In the genomic region with DNA sequence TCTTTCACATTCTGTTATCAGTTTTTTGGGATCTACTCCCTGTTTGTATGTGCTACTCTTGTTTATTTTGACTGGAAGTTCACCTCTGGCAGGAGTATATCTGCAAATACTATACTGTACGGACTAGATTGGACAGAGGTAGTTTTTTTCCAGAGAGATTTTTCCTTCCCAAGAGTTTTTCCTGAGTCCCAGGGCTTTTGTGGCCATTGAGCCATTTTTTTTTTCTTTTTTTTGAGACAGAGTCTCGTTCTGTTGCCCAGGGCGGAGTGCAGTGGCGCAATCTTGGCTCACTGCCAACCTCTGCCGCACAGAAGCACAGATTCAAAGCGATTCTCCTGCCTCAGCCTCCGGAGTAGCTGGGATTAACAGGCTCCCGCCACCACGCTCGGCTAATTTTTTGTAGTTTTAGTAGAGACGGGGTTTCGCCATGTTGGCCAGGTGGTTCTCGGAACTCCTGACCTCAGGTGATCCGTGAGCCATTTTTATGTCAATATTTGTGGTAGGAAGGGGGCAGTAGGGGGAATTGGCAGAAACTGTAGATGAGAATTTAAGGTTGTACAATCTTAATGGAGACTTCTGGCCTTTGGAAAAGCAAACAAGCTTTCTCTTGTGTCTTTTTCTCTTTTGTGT, we compare ENCODE assay signal across 1 cellular context.
TF ChIP-seq lines count a peak whose summit lies in the region.

No MANE protein-coding gene starts in this region.

TF ChIP-seq in HepG2, 621 proteins besides CTCF, POLR2A, EP300 and RAD21 (continued from another document and continues in another):
- TF ChIP-seq, protein P1, sequence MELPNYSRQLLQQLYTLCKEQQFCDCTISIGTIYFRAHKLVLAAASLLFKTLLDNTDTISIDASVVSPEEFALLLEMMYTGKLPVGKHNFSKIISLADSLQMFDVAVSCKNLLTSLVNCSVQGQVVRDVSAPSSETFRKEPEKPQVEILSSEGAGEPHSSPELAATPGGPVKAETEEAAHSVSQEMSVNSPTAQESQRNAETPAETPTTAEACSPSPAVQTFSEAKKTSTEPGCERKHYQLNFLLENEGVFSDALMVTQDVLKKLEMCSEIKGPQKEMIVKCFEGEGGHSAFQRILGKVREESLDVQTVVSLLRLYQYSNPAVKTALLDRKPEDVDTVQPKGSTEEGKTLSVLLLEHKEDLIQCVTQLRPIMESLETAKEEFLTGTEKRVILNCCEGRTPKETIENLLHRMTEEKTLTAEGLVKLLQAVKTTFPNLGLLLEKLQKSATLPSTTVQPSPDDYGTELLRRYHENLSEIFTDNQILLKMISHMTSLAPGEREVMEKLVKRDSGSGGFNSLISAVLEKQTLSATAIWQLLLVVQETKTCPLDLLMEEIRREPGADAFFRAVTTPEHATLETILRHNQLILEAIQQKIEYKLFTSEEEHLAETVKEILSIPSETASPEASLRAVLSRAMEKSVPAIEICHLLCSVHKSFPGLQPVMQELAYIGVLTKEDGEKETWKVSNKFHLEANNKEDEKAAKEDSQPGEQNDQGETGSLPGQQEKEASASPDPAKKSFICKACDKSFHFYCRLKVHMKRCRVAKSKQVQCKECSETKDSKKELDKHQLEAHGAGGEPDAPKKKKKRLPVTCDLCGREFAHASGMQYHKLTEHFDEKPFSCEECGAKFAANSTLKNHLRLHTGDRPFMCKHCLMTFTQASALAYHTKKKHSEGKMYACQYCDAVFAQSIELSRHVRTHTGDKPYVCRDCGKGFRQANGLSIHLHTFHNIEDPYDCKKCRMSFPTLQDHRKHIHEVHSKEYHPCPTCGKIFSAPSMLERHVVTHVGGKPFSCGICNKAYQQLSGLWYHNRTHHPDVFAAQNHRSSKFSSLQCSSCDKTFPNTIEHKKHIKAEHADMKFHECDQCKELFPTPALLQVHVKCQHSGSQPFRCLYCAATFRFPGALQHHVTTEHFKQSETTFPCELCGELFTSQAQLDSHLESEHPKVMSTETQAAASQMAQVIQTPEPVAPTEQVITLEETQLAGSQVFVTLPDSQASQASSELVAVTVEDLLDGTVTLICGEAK (IDR thresholded peaks at IDR 0.05) = no peak
- TF ChIP-seq, protein P1 (CRISPR knock-in tag; IDR thresholded peaks at IDR 0.05) = peak; percentile 44; the same call in 1 of the 2 replicates
- TF ChIP-seq TBP (CRISPR knock-in tag; IDR thresholded peaks at IDR 0.05) (no peak), NFIC (IDR thresholded peaks at IDR 0.05; ENCODE audit: low read length) (peak; percentile 97), ZNF616 (CRISPR knock-in tag; IDR thresholded peaks at IDR 0.05; ENCODE audit: low read depth) (no peak), ARNTL (CRISPR knock-in tag; IDR thresholded peaks at IDR 0.05) (peak; percentile 40; the same call in 1 of the 2 replicates), ZSCAN12 (CRISPR knock-in tag; IDR thresholded peaks at IDR 0.05) (0 out of 2 replicates have a peak, but pooled peaks have one; percentile 22), CEBPB (IDR thresholded peaks at IDR 0.05; ENCODE audit: borderline replicate concordance, low read depth, low read length) (peak; percentile 88), SYNCRIP (IDR thresholded peaks at IDR 0.05; ENCODE audit: insufficient read depth, low read depth, low read length) (no peak), JARID2 (CRISPR knock-in tag; IDR thresholded peaks at IDR 0.05; ENCODE audit: insufficient replicate concordance) (no peak), RORA (CRISPR knock-in tag; IDR thresholded peaks at IDR 0.05) (no peak), ZNF335 (CRISPR knock-in tag; IDR thresholded peaks at IDR 0.05) (no peak), MATR3 (CRISPR knock-in tag; IDR thresholded peaks at IDR 0.05) (no peak), ZBTB3 (CRISPR knock-in tag; IDR thresholded peaks at IDR 0.05; ENCODE audit: borderline replicate concordance, low read depth) (no peak), KLF6 (CRISPR knock-in tag; IDR thresholded peaks at IDR 0.05) (no peak), MLLT10 (CRISPR knock-in tag; IDR thresholded peaks at IDR 0.05) (no peak), ZGPAT (CRISPR knock-in tag; IDR thresholded peaks at IDR 0.05) (peak; percentile 94), TBL1XR1 (IDR thresholded peaks at IDR 0.05; ENCODE audit: borderline replicate concordance, low read length, partially characterized antibody) (peak; percentile 10), NBN (conservative IDR thresholded peaks at IDR 0.05) (no peak), TEAD3 (CRISPR knock-in tag; optimal IDR thresholded peaks at IDR 0.05; ENCODE audit: borderline replicate concordance) (peak; percentile 80), PAF1 (CRISPR knock-in tag; IDR thresholded peaks at IDR 0.05) (no peak), AKNA (CRISPR knock-in tag; IDR thresholded peaks at IDR 0.05; ENCODE audit: borderline replicate concordance) (no peak), MTA1 (CRISPR knock-in tag; IDR thresholded peaks at IDR 0.05; ENCODE audit: borderline replicate concordance) (peak; percentile 66; the same call in 1 of the 2 replicates), PBX2 (CRISPR knock-in tag; IDR thresholded peaks at IDR 0.05) (no peak), ZNF607 (CRISPR knock-in tag; IDR thresholded peaks at IDR 0.05; ENCODE audit: borderline replicate concordance) (no peak; the same call in 1 of the 2 replicates), SKI (IDR thresholded peaks at IDR 0.05; ENCODE audit: partially characterized antibody) (peak; percentile 52), ZEB1 (IDR thresholded peaks at IDR 0.05; ENCODE audit: insufficient replicate concordance, low read depth) (peak; percentile 87), MYNN (CRISPR knock-in tag; IDR thresholded peaks at IDR 0.05; ENCODE audit: low read depth) (no peak), HNRNPK (IDR thresholded peaks at IDR 0.05; ENCODE audit: low read depth, low read length, poor library complexity, severe bottlenecking) (no peak), FOXO1 (CRISPR knock-in tag; IDR thresholded peaks at IDR 0.05) (no peak; the same call in 1 of the 2 replicates), THAP11 (CRISPR knock-in tag; IDR thresholded peaks at IDR 0.05) (peak; percentile 40; the same call in 1 of the 2 replicates), YEATS2 (CRISPR knock-in tag; IDR thresholded peaks at IDR 0.05; ENCODE audit: borderline replicate concordance) (peak; percentile 36; the same call in 1 of the 2 replicates)
- TF ChIP-seq, protein P2, sequence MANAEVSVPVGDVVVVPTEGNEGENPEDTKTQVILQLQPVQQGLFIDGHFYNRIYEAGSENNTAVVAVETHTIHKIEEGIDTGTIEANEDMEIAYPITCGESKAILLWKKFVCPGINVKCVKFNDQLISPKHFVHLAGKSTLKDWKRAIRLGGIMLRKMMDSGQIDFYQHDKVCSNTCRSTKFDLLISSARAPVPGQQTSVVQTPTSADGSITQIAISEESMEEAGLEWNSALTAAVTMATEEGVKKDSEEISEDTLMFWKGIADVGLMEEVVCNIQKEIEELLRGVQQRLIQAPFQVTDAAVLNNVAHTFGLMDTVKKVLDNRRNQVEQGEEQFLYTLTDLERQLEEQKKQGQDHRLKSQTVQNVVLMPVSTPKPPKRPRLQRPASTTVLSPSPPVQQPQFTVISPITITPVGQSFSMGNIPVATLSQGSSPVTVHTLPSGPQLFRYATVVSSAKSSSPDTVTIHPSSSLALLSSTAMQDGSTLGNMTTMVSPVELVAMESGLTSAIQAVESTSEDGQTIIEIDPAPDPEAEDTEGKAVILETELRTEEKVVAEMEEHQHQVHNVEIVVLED (CRISPR knock-in tag; IDR thresholded peaks at IDR 0.05; ENCODE audit: borderline replicate concordance) = peak; percentile 47; the same call in 1 of the 2 replicates
- TF ChIP-seq, protein P3, sequence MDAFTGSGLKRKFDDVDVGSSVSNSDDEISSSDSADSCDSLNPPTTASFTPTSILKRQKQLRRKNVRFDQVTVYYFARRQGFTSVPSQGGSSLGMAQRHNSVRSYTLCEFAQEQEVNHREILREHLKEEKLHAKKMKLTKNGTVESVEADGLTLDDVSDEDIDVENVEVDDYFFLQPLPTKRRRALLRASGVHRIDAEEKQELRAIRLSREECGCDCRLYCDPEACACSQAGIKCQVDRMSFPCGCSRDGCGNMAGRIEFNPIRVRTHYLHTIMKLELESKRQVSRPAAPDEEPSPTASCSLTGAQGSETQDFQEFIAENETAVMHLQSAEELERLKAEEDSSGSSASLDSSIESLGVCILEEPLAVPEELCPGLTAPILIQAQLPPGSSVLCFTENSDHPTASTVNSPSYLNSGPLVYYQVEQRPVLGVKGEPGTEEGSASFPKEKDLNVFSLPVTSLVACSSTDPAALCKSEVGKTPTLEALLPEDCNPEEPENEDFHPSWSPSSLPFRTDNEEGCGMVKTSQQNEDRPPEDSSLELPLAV (CRISPR knock-in tag; conservative IDR thresholded peaks at IDR 0.05; ENCODE audit: low read depth) = no peak
- TF ChIP-seq, protein P4, sequence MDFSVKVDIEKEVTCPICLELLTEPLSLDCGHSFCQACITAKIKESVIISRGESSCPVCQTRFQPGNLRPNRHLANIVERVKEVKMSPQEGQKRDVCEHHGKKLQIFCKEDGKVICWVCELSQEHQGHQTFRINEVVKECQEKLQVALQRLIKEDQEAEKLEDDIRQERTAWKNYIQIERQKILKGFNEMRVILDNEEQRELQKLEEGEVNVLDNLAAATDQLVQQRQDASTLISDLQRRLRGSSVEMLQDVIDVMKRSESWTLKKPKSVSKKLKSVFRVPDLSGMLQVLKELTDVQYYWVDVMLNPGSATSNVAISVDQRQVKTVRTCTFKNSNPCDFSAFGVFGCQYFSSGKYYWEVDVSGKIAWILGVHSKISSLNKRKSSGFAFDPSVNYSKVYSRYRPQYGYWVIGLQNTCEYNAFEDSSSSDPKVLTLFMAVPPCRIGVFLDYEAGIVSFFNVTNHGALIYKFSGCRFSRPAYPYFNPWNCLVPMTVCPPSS (IDR thresholded peaks at IDR 0.05) = no peak
